8 cellular contexts compared by ENCODE assay signal in genomic region chr10:80382989-80383388, GRCh38. TPM values are rescaled to one million over a fixed set of nuclear protein-coding genes. Genes with fewer than 3 reads are reported as not detected.
A peak's percentile ranks its signal among the peaks of the same experiment; 100 is the strongest.
DNase-seq lines count a peak whose midpoint lies in the region; ATAC-seq and TF ChIP-seq lines count a peak whose summit lies in the region.

No MANE protein-coding gene starts in this region.

- no peak overlapping the region for H3K4me3 ChIP-seq in fibroblast of pulmonary artery (replicated peaks; ENCODE audit: low read depth, low read length)

- TF ChIP-seq CTCF in fibroblast of pulmonary artery (IDR thresholded peaks at IDR 0.05; ENCODE audit: low read length, missing control alignments) = peak; percentile 67

- peak; percentile 42 for DNase-seq in NCI-H748 (lab: John Stamatoyannopoulos, UW; ENCODE audit: unreplicated experiment)
- no peak for DNase-seq in NCI-H748 treated with DMSO at 0.1 percent for 48 hours (lab: John Stamatoyannopoulos, UW)
- peak; percentile 42 for DNase-seq in H4 (ENCODE audit: low spot score)
- peak; percentile 48 for DNase-seq in NCI-H2171 (lab: John Stamatoyannopoulos, UW)
- DNase-seq in activated T-cell treated with anti-CD3 and anti-CD28 coated beads, Interleukin-2, amount 50 U/mL, for 1 hour = peak; percentile 63
- peak; percentile 68 for DNase-seq in fibroblast of pulmonary artery (ENCODE audit: low read depth)
- peak in 6 of 10 donors; percentile 12 to 71 (median 30) for DNase-seq in posterior cingulate gyrus

- ATAC-seq in HG03457 (IDR thresholded peaks at IDR 0.05; ENCODE audit: unreplicated experiment) = no peak

- intact Hi-C loops in posterior cingulate gyrus (cut with DNase I) = loop anchor here (5.0 kb wide), 2 partner anchors 59 to 124 kb away; no protein-coding TSS in a partner anchor

RNA-seq across cellular contexts. Expression of gene PRXL2A, which starts 25.4 kb away (rescaled TPM):
- total RNA-seq in H4 (2014; rRNA removed; shearing (Covaris generic)) = 14.2 and 18.4 TPM in 2 replicates

RNA-seq across cellular contexts. Expression of gene DYDC2, which starts 26.4 kb away (rescaled TPM):
- total RNA-seq in H4 (2014; rRNA removed; shearing (Covaris generic)) = 0.08 and 0.47 TPM in 2 replicates

RNA-seq across cellular contexts. Expression of gene DYDC1, which starts 26.4 kb away (rescaled TPM):
- not detected in 2 replicates for total RNA-seq in H4 (2014; rRNA removed; shearing (Covaris generic))
